8 cellular contexts compared by ENCODE assay signal in genomic region chr19:511101-511841, GRCh38. TPM values are rescaled to one million over a fixed set of nuclear protein-coding genes. Genes with fewer than 3 reads are reported as not detected.
DNase-seq lines count a peak whose midpoint lies in the region; ATAC-seq and TF ChIP-seq lines count a peak whose summit lies in the region.

No MANE protein-coding gene starts in this region.

- H3K4me2 ChIP-seq in OCI-LY7 (ENCODE audit: low read length), result peak overlapping the region; percentile 76

- POLR2A ChIA-PET in OCI-LY7 (lab: Charles Lee), result interaction anchor here (2.0 kb wide), 1 partner anchor 20 kb away, joined by 9 read pairs; the partner anchor contains the start of gene CDC34

- H3K4me3 ChIP-seq in HUES6 (ENCODE audit: low read depth, low read length), result peak overlapping the region; percentile 47; the same call in 1 of the 2 replicates
- peak overlapping the region; percentile 43 for H3K4me3 ChIP-seq in OCI-LY7 (ENCODE audit: low read depth, low read length, poor library complexity, severe bottlenecking)
- H3K4me3 ChIP-seq in tibial artery, result no peak overlapping the region

- DNase-seq in OCI-LY7 (ENCODE audit: low spot score), result peak; percentile 84
- peak; percentile 86 for DNase-seq in activated T-helper 2 cell treated with anti-CD3 and anti-CD28 coated beads, Interferon-gamma antibody, Interleukin-2, Interleukin-4, amounts not matched to agents 10 μg/mL and 5 μg/mL and 100 μg/mL, durations not matched to agents 14 hours and 24 hours and 36 hours (ENCODE audit: low spot score)
- DNase-seq in head of caudate nucleus, result peak in 38 of 42 donors; percentile 33 to 87 (median 57)
- peak; percentile 58 for DNase-seq in stimulated activated CD4-positive, alpha-beta T cell treated with anti-CD3 and anti-CD28 coated beads, Interleukin-12 subunit alpha, Interleukin-12 subunit beta, amount 100 ng/mL, for 4 hours
- no peak for DNase-seq in tibial artery
- DNase-seq in cerebellum (ENCODE audit: low spot score), result no peak

- no peaks in the 10 kb centered on the region for H3K9me2 ChIP-seq in OCI-LY7 (ENCODE audit: insufficient read depth, low read length)

- H3K4me1 ChIP-seq in HUES6 (ENCODE audit: control insufficient read depth, insufficient read depth, low read length), result peaks cover 19% of the 10 kb centered on the region
- H3K4me1 ChIP-seq in OCI-LY7 (ENCODE audit: insufficient read depth, low read length, poor library complexity, severe bottlenecking), result peaks cover 30% of the 10 kb centered on the region
- peaks cover 0 to 18% (median 13%) of the 10 kb centered on the region in 4 donors for H3K4me1 ChIP-seq in tibial artery

- no peak for ATAC-seq in HG03159 (IDR thresholded peaks at IDR 0.05; ENCODE audit: unreplicated experiment)

- H3K27me3 ChIP-seq in HUES6 (ENCODE audit: control insufficient read depth, insufficient read depth, low read length) (no peaks in the 10 kb centered on the region), tibial artery (no peaks in the 10 kb centered on the region)

- peak overlapping the region; percentile 93 for H3K27ac Mint-ChIP-seq in activated T-helper 2 cell treated with anti-CD3 and anti-CD28 coated beads, Interferon-gamma antibody, Interleukin-2, Interleukin-4, amounts not matched to agents 10 μg/mL and 5 μg/mL and 100 μg/mL, durations not matched to agents 14 hours and 24 hours and 36 hours

- no TSS peak for BruUV-seq in OCI-LY7 (replicated peaks; lab: Mats Ljungman, UMichigan)

- H3K4me1 Mint-ChIP-seq in activated T-helper 2 cell treated with anti-CD3 and anti-CD28 coated beads, Interferon-gamma antibody, Interleukin-2, Interleukin-4, amounts not matched to agents 10 μg/mL and 5 μg/mL and 100 μg/mL, durations not matched to agents 14 hours and 24 hours and 36 hours (ENCODE audit: low read depth), result peaks cover 27% of the 10 kb centered on the region

- peaks cover 16% of the 10 kb centered on the region for H3K36me3 Mint-ChIP-seq in activated T-helper 2 cell treated with anti-CD3 and anti-CD28 coated beads, Interferon-gamma antibody, Interleukin-2, Interleukin-4, amounts not matched to agents 10 μg/mL and 5 μg/mL and 100 μg/mL, durations not matched to agents 14 hours and 24 hours and 36 hours (ENCODE audit: low read depth)

- H3K36me3 ChIP-seq in HUES6 (ENCODE audit: control insufficient read depth, insufficient read depth, low read length) (no peaks in the 10 kb centered on the region), OCI-LY7 (ENCODE audit: insufficient read depth, low read length) (peaks cover 12% of the 10 kb centered on the region), tibial artery (peaks cover 0 to 9% (median 0%) of the 10 kb centered on the region in 3 donors)

- H3K27ac ChIP-seq in HUES6 (ENCODE audit: low read depth, low read length) (peak overlapping the region; percentile 70; the same call in 1 of the 2 replicates), OCI-LY7 (ENCODE audit: low read depth, low read length, poor library complexity, severe bottlenecking) (peak overlapping the region; percentile 89), tibial artery (no peak overlapping the region)

- intact Hi-C loops in OCI-LY7 (cut with micrococcal nuclease; ENCODE audit: unreplicated experiment) (loop anchor here (1.0 kb wide), 1 partner anchor 129 kb away; no protein-coding TSS in a partner anchor), head of caudate nucleus (cut with DNase I) (loop anchor here (2.0 kb wide), 1 partner anchor 20 kb away; the partner anchor contains the start of gene CDC34), tibial artery (cut with DNase I; ENCODE audit: low total_unique reads) (no loop called here)
- intact Hi-C loops in activated T-helper 2 cell treated with anti-CD3 and anti-CD28 coated beads, Interferon-gamma antibody, Interleukin-2, Interleukin-4, amounts not matched to agents 10 μg/mL and 5 μg/mL and 100 μg/mL, durations not matched to agents 14 hours and 24 hours and 36 hours (cut with micrococcal nuclease), result loop anchor here (1.0 kb wide), 1 partner anchor 20 kb away; the partner anchor contains the start of gene CDC34

- H3K9me3 Mint-ChIP-seq in activated T-helper 2 cell treated with anti-CD3 and anti-CD28 coated beads, Interferon-gamma antibody, Interleukin-2, Interleukin-4, amounts not matched to agents 10 μg/mL and 5 μg/mL and 100 μg/mL, durations not matched to agents 14 hours and 24 hours and 36 hours, result no peaks in the 10 kb centered on the region

- 0 out of 2 replicates have a peak overlapping the region, but pooled peaks have one; percentile 34 for H2AFZ ChIP-seq in OCI-LY7 (ENCODE audit: low read length)

- H3K4me3 Mint-ChIP-seq in activated T-helper 2 cell treated with anti-CD3 and anti-CD28 coated beads, Interferon-gamma antibody, Interleukin-2, Interleukin-4, amounts not matched to agents 10 μg/mL and 5 μg/mL and 100 μg/mL, durations not matched to agents 14 hours and 24 hours and 36 hours (ENCODE audit: low read depth), result peak overlapping the region; percentile 75

- peaks cover 6% of the 10 kb centered on the region; the same call in 1 of the 2 replicates for H3K79me2 ChIP-seq in OCI-LY7 (ENCODE audit: insufficient read depth, low read depth, low read length)

- TF ChIP-seq CTCF in OCI-LY7 (conservative IDR thresholded peaks at IDR 0.05; ENCODE audit: low read length) (no peak), tibial artery (IDR thresholded peaks at IDR 0.05) (no peak)

- H3K27me3 Mint-ChIP-seq in activated T-helper 2 cell treated with anti-CD3 and anti-CD28 coated beads, Interferon-gamma antibody, Interleukin-2, Interleukin-4, amounts not matched to agents 10 μg/mL and 5 μg/mL and 100 μg/mL, durations not matched to agents 14 hours and 24 hours and 36 hours (ENCODE audit: low read depth), result no peaks in the 10 kb centered on the region

- CTCF ChIA-PET in OCI-LY7 (lab: Charles Lee; ENCODE audit: unreplicated experiment), result interaction anchor here (0.6 to 0.8 kb wide), 2 partner anchors 19 to 31 kb away, joined by 3 to 5 read pairs; no protein-coding TSS in a partner anchor

- H3K9ac ChIP-seq in HUES6 (ENCODE audit: low read length), result peak overlapping the region; percentile 55

- no peaks in the 10 kb centered on the region for H4K20me1 ChIP-seq in OCI-LY7 (ENCODE audit: insufficient read depth, low read length)

- H3K9me3 ChIP-seq in HUES6 (ENCODE audit: control insufficient read depth, insufficient read depth, low read depth, low read length) (no peaks in the 10 kb centered on the region), OCI-LY7 (ENCODE audit: low read length) (no peaks in the 10 kb centered on the region), tibial artery (no peaks in the 10 kb centered on the region)

RNA-seq across cellular contexts. Expression of gene TPGS1, which starts 4.0 kb away (rescaled TPM):
- total RNA-seq in OCI-LY7 (2014; rRNA removed; shearing (Covaris generic)), result 17.2 and 25.6 TPM in 2 replicates
- total RNA-seq in OCI-LY7 (2022), result 20.8 and 24.4 TPM in 2 replicates
- 13.6 and 15.7 TPM in 2 replicates for total RNA-seq in activated T-helper 2 cell treated with anti-CD3 and anti-CD28 coated beads, Interferon-gamma antibody, Interleukin-2, Interleukin-4, amounts not matched to agents 10 μg/mL and 5 μg/mL and 100 μg/mL, durations not matched to agents 14 hours and 24 hours and 36 hours
- total RNA-seq in cerebellum, result 12.8 TPM

RNA-seq across cellular contexts. Expression of gene MADCAM1, which starts 15.0 kb away (rescaled TPM):
- total RNA-seq in OCI-LY7 (2014; rRNA removed; shearing (Covaris generic)), result 0.26 and 0.69 TPM in 2 replicates
- total RNA-seq in OCI-LY7 (2022) (2.0 TPM in 2 replicates), cerebellum (2.7 TPM)
- total RNA-seq in activated T-helper 2 cell treated with anti-CD3 and anti-CD28 coated beads, Interferon-gamma antibody, Interleukin-2, Interleukin-4, amounts not matched to agents 10 μg/mL and 5 μg/mL and 100 μg/mL, durations not matched to agents 14 hours and 24 hours and 36 hours, result 0.18 and 0.21 TPM in 2 replicates

RNA-seq across cellular contexts. Expression of gene CDC34, which starts 20.3 kb away (rescaled TPM):
- total RNA-seq in OCI-LY7 (2014; rRNA removed; shearing (Covaris generic)), result 65.2 and 77.2 TPM in 2 replicates
- total RNA-seq in OCI-LY7 (2022) (58.0 and 58.2 TPM in 2 replicates), cerebellum (35.7 TPM)
- 53.7 and 55.7 TPM in 2 replicates for total RNA-seq in activated T-helper 2 cell treated with anti-CD3 and anti-CD28 coated beads, Interferon-gamma antibody, Interleukin-2, Interleukin-4, amounts not matched to agents 10 μg/mL and 5 μg/mL and 100 μg/mL, durations not matched to agents 14 hours and 24 hours and 36 hours

RNA-seq across cellular contexts. Expression of gene GZMM, which starts 32.6 kb away (rescaled TPM):
- not detected in 2 replicates for total RNA-seq in OCI-LY7 (2014; rRNA removed; shearing (Covaris generic))
- not detected in 2 replicates for total RNA-seq in OCI-LY7 (2022)
- 29.9 and 31.8 TPM in 2 replicates for total RNA-seq in activated T-helper 2 cell treated with anti-CD3 and anti-CD28 coated beads, Interferon-gamma antibody, Interleukin-2, Interleukin-4, amounts not matched to agents 10 μg/mL and 5 μg/mL and 100 μg/mL, durations not matched to agents 14 hours and 24 hours and 36 hours
- not detected for total RNA-seq in cerebellum

RNA-seq across cellular contexts. Expression of gene SHC2, which starts 50.4 kb away (rescaled TPM):
- 0.28 TPM in 1 of 2 replicates, not detected in the other for total RNA-seq in OCI-LY7 (2014; rRNA removed; shearing (Covaris generic))
- 0.48 and 0.65 TPM in 2 replicates for total RNA-seq in OCI-LY7 (2022)
- total RNA-seq in activated T-helper 2 cell treated with anti-CD3 and anti-CD28 coated beads, Interferon-gamma antibody, Interleukin-2, Interleukin-4, amounts not matched to agents 10 μg/mL and 5 μg/mL and 100 μg/mL, durations not matched to agents 14 hours and 24 hours and 36 hours, result not detected in 2 replicates
- 7.3 TPM for total RNA-seq in cerebellum

Comparison
In these comparisons a context has a peak if more than half of its experiments do, and no peak if none do; other contexts are left out.
1. H3K27ac ChIP-seq: peak in HUES6 (single experiment) and OCI-LY7 (single experiment); none in tibial artery (0 of 2).
2. H3K4me3 ChIP-seq: peak in HUES6 (single experiment) and OCI-LY7 (single experiment); none in tibial artery (0 of 2).
3. DNase-seq: peak in OCI-LY7 (single experiment), activated T-helper 2 cell treated with anti-CD3 and anti-CD28 coated beads, Interferon-gamma antibody, Interleukin-2, Interleukin-4, amounts not matched to agents 10 μg/mL and 5 μg/mL and 100 μg/mL, durations not matched to agents 14 hours and 24 hours and 36 hours (single experiment), head of caudate nucleus (38 of 42) and stimulated activated CD4-positive, alpha-beta T cell treated with anti-CD3 and anti-CD28 coated beads, Interleukin-12 subunit alpha, Interleukin-12 subunit beta, amount 100 ng/mL, for 4 hours (single experiment); none in tibial artery (0 of 2) and cerebellum (single experiment).